27 cellular contexts compared by ENCODE assay signal in genomic region chr7:96484845-96485244, GRCh38.
DNase-seq lines count a peak whose midpoint lies in the region; ATAC-seq, FAIRE-seq and TF ChIP-seq lines count a peak whose summit lies in the region.
"Had no signal": no experiment of that assay in that cellular context is flagged by ENCODE, and none has a peak within 500 bp of the region (broad histone marks: within the 10 kb centered on the region; RNA-seq: fewer than 3 reads in every experiment).

No MANE protein-coding gene starts in this region.

- no peak overlapping the region for H3K9ac ChIP-seq in MM.1S (ENCODE audit: low read length)
- H3K9ac ChIP-seq: BLaER1 treated with 17β-estradiol and CSF1 and Interleukin-3, amounts not matched to agents 10 nM and 100 nM; GM23248 had no signal

- H3K4me2 ChIP-seq in MM.1S (ENCODE audit: low read depth, low read length), result no peak overlapping the region
- H3K4me2 ChIP-seq: A549; BLaER1 treated with 17β-estradiol and CSF1 and Interleukin-3, amounts not matched to agents 10 nM and 100 nM had no signal

- H3F3A ChIP-seq in MM.1S (ENCODE audit: insufficient read depth, low read length), result no peaks in the 10 kb centered on the region

- H3K9me3 ChIP-seq in MM.1S (replicated peaks; ENCODE audit: insufficient read depth, low read length), result no peaks in the 10 kb centered on the region
- H3K9me3 ChIP-seq: A549; BE2C; BLaER1 treated with 17β-estradiol and CSF1 and Interleukin-3, amounts not matched to agents 10 nM and 100 nM had no signal

- no peaks in the 10 kb centered on the region for H3K27me3 Mint-ChIP-seq in activated CD4-positive, alpha-beta T cell treated with anti-CD3 and anti-CD28 coated beads, Interleukin-2, amount 10 ng/mL, durations not matched to agents 7 days and 5 days
- H3K27me3 Mint-ChIP-seq in stimulated activated naive B cell treated with anti-CD40 and anti-IgM and Interleukin-4, amounts not matched to agents 10 μg/mL and 1 μg/mL and 100 μg/mL, for 72 hours, result no peaks in the 10 kb centered on the region
- H3K27me3 Mint-ChIP-seq: CD4-positive, alpha-beta T cell; CD8-positive, alpha-beta memory T cell had no signal

- H4K20me1 ChIP-seq in MM.1S (ENCODE audit: insufficient read depth, low read length), result no peaks in the 10 kb centered on the region
- H4K20me1 ChIP-seq: BLaER1 treated with 17β-estradiol and CSF1 and Interleukin-3, amounts not matched to agents 10 nM and 100 nM had no signal

- TF ChIP-seq CTCF in bronchial epithelial cell (IDR thresholded peaks at IDR 0.05; ENCODE audit: insufficient read depth, low read length, severe bottlenecking) (no peak), MM.1S (IDR thresholded peaks at IDR 0.05; ENCODE audit: low read length) (no peak)

- CTCF ChIA-PET in activated CD4-positive, alpha-beta T cell treated with anti-CD3 and anti-CD28 coated beads, Interleukin-2, amount 10 ng/mL, durations not matched to agents 7 days and 5 days (lab: Charles Lee), result interaction anchor here (0.9 kb wide), 1 partner anchor 11 kb away, joined by 3 read pairs; no protein-coding TSS in a partner anchor

- no peak for FAIRE-seq in bronchial epithelial cell (lab: Jason Lieb, UNC)
- FAIRE-seq: A549, D721Med, GM12878, GM19239, H1 had no signal

- H3K36me3 Mint-ChIP-seq in activated CD4-positive, alpha-beta T cell treated with anti-CD3 and anti-CD28 coated beads, Interleukin-2, amount 10 ng/mL, durations not matched to agents 7 days and 5 days (ENCODE audit: low read depth), result no peaks in the 10 kb centered on the region
- no peaks in the 10 kb centered on the region for H3K36me3 Mint-ChIP-seq in stimulated activated naive B cell treated with anti-CD40 and anti-IgM and Interleukin-4, amounts not matched to agents 10 μg/mL and 1 μg/mL and 100 μg/mL, for 72 hours
- H3K36me3 Mint-ChIP-seq: CD14-positive monocyte; CD8-positive, alpha-beta memory T cell had no signal

- H3K36me3 ChIP-seq in bronchial epithelial cell (ENCODE audit: control insufficient read depth, insufficient read depth, low read length) (no peaks in the 10 kb centered on the region), MM.1S (replicated peaks; ENCODE audit: insufficient read depth, low read length) (no peaks in the 10 kb centered on the region)
- H3K36me3 ChIP-seq: BE2C; BLaER1 treated with 17β-estradiol and CSF1 and Interleukin-3, amounts not matched to agents 10 nM and 100 nM had no signal

- no peaks in the 10 kb centered on the region for H3K27me3 ChIP-seq in bronchial epithelial cell (ENCODE audit: control insufficient read depth, insufficient read depth, low read length)
- H3K27me3 ChIP-seq in MM.1S (replicated peaks; ENCODE audit: insufficient read depth, low read length), result no peaks in the 10 kb centered on the region
- H3K27me3 ChIP-seq: BE2C; BLaER1 treated with 17β-estradiol and CSF1 and Interleukin-3, amounts not matched to agents 10 nM and 100 nM had no signal

- no peak overlapping the region for H3K27ac ChIP-seq in MM.1S (ENCODE audit: low read length)
- H3K27ac ChIP-seq: A549; BLaER1 treated with 17β-estradiol and CSF1 and Interleukin-3, amounts not matched to agents 10 nM and 100 nM; GM23248 had no signal

- H2AFZ ChIP-seq in MM.1S (ENCODE audit: low read length), result no peak overlapping the region
- H2AFZ ChIP-seq: GM23248 had no signal

- DNase-seq in activated CD4-positive, alpha-beta T cell treated with anti-CD3 and anti-CD28 coated beads, Interleukin-2, amount 10 ng/mL, durations not matched to agents 7 days and 5 days, result no peak
- DNase-seq in activated CD4-positive, alpha-beta T cell treated with anti-CD3 and anti-CD28 coated beads, Interleukin-2, amount 50 U/mL, for 1 hour, result no peak
- DNase-seq in LHCN-M2 (ENCODE audit: low read depth) (peak; percentile 6), bronchial epithelial cell (ENCODE audit: low read depth) (peak; percentile 12), cortex of kidney (lab: John Stamatoyannopoulos, UW) (no peak), MM.1S (no peak)
- DNase-seq in stimulated activated naive B cell treated with anti-CD40 and anti-IgM and Interleukin-4, amounts not matched to agents 10 μg/mL and 1 μg/mL and 100 μg/mL, for 72 hours, result no peak
- DNase-seq: 8988T; ACHN; AML-193; BE2C; CD4-positive, alpha-beta T cell; CD8-positive, alpha-beta memory T cell; DMS 273 treated with DMSO at 0.1 percent for 48 hours; DMS79; EL; GDM1; GM23248; H7; HCEC 1CT had no signal

- peak overlapping the region; percentile 66 for H3K27ac Mint-ChIP-seq in activated CD4-positive, alpha-beta T cell treated with anti-CD3 and anti-CD28 coated beads, Interleukin-2, amount 10 ng/mL, durations not matched to agents 7 days and 5 days
- H3K27ac Mint-ChIP-seq in stimulated activated naive B cell treated with anti-CD40 and anti-IgM and Interleukin-4, amounts not matched to agents 10 μg/mL and 1 μg/mL and 100 μg/mL, for 72 hours, result peak overlapping the region; percentile 9
- H3K27ac Mint-ChIP-seq: CD14-positive monocyte; CD4-positive, alpha-beta T cell; CD8-positive, alpha-beta memory T cell had no signal

- H3K4me3 ChIP-seq in bronchial epithelial cell (ENCODE audit: low read depth, low read length) (no peak overlapping the region), MM.1S (ENCODE audit: low read length) (no peak overlapping the region)
- H3K4me3 ChIP-seq: A549; BLaER1 treated with 17β-estradiol and CSF1 and Interleukin-3, amounts not matched to agents 10 nM and 100 nM; GM12878; GM23248 had no signal

- POLR2A ChIA-PET in activated CD4-positive, alpha-beta T cell treated with anti-CD3 and anti-CD28 coated beads, Interleukin-2, amount 10 ng/mL, durations not matched to agents 7 days and 5 days (lab: Charles Lee), result no interaction called here

- H3K4me1 ChIP-seq in MM.1S (ENCODE audit: low read length), result peaks cover 8% of the 10 kb centered on the region
- H3K4me1 ChIP-seq: A549; BE2C; BLaER1 treated with 17β-estradiol and CSF1 and Interleukin-3, amounts not matched to agents 10 nM and 100 nM had no signal

- H3K9me2 ChIP-seq in MM.1S (replicated peaks; ENCODE audit: insufficient read depth, low read length), result no peaks in the 10 kb centered on the region

- no peak for ATAC-seq in stimulated activated naive B cell treated with anti-CD40 and anti-IgM and Interleukin-4, amounts not matched to agents 10 μg/mL and 1 μg/mL and 100 μg/mL, for 72 hours (replicated peaks)
- ATAC-seq: A549, GM12878 had no signal

- no peaks in the 10 kb centered on the region for H3K9me3 Mint-ChIP-seq in activated CD4-positive, alpha-beta T cell treated with anti-CD3 and anti-CD28 coated beads, Interleukin-2, amount 10 ng/mL, durations not matched to agents 7 days and 5 days
- H3K9me3 Mint-ChIP-seq in stimulated activated naive B cell treated with anti-CD40 and anti-IgM and Interleukin-4, amounts not matched to agents 10 μg/mL and 1 μg/mL and 100 μg/mL, for 72 hours, result no peaks in the 10 kb centered on the region
- H3K9me3 Mint-ChIP-seq: CD4-positive, alpha-beta T cell; CD8-positive, alpha-beta memory T cell had no signal

- H3K4me3 Mint-ChIP-seq in activated CD4-positive, alpha-beta T cell treated with anti-CD3 and anti-CD28 coated beads, Interleukin-2, amount 10 ng/mL, durations not matched to agents 7 days and 5 days, result no peak overlapping the region
- H3K4me3 Mint-ChIP-seq in stimulated activated naive B cell treated with anti-CD40 and anti-IgM and Interleukin-4, amounts not matched to agents 10 μg/mL and 1 μg/mL and 100 μg/mL, for 72 hours, result no peak overlapping the region
- H3K4me3 Mint-ChIP-seq: CD14-positive monocyte; CD4-positive, alpha-beta T cell; CD8-positive, alpha-beta memory T cell had no signal

- peaks cover 19% of the 10 kb centered on the region for H3K4me1 Mint-ChIP-seq in activated CD4-positive, alpha-beta T cell treated with anti-CD3 and anti-CD28 coated beads, Interleukin-2, amount 10 ng/mL, durations not matched to agents 7 days and 5 days
- no peaks in the 10 kb centered on the region for H3K4me1 Mint-ChIP-seq in stimulated activated naive B cell treated with anti-CD40 and anti-IgM and Interleukin-4, amounts not matched to agents 10 μg/mL and 1 μg/mL and 100 μg/mL, for 72 hours
- H3K4me1 Mint-ChIP-seq: CD14-positive monocyte had no signal

- H3K79me2 ChIP-seq in MM.1S (ENCODE audit: low read length), result no peaks in the 10 kb centered on the region

Comparison
In these comparisons a context has a peak if more than half of its experiments do, and no peak if none do; other contexts are left out.
1. DNase-seq: peak in LHCN-M2 (single experiment) and bronchial epithelial cell (single experiment); none in activated CD4-positive, alpha-beta T cell treated with anti-CD3 and anti-CD28 coated beads, Interleukin-2, amount 10 ng/mL, durations not matched to agents 7 days and 5 days (single experiment), activated CD4-positive, alpha-beta T cell treated with anti-CD3 and anti-CD28 coated beads, Interleukin-2, amount 50 U/mL, for 1 hour (single experiment), stimulated activated naive B cell treated with anti-CD40 and anti-IgM and Interleukin-4, amounts not matched to agents 10 μg/mL and 1 μg/mL and 100 μg/mL, for 72 hours (single experiment), cortex of kidney (single experiment) and MM.1S (single experiment).